ENCODE assay signal across 1 cellular context in the genomic region with DNA sequence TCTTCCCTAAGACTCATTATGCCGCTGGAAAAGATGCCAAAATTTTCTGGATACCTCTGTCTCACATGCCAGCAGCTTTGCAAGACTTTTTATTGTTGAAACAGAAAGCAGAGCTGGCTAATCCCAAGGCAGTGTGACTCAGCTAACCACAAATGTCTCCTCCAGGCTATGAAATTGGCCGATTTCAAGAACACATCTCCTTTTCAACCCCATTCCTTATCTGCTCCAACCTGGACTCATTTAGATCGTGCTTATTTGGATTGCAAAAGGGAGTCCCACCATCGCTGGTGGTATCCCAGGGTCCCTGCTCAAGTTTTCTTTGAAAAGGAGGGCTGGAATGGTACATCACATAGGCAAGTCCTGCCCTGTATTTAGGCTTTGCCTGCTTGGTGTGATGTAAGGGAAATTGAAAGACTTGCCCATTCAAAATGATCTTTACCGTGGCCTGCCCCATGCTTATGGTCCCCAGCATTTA.
A peak's percentile ranks its signal among the peaks of the same experiment; 100 is the strongest.
TF ChIP-seq lines count a peak whose summit lies in the region.

No MANE protein-coding gene starts in this region.

TF ChIP-seq in K562, 482 proteins besides CTCF, POLR2A, EP300 and RAD21 (continued from another document and continues in another):
- TF ChIP-seq, protein P1, sequence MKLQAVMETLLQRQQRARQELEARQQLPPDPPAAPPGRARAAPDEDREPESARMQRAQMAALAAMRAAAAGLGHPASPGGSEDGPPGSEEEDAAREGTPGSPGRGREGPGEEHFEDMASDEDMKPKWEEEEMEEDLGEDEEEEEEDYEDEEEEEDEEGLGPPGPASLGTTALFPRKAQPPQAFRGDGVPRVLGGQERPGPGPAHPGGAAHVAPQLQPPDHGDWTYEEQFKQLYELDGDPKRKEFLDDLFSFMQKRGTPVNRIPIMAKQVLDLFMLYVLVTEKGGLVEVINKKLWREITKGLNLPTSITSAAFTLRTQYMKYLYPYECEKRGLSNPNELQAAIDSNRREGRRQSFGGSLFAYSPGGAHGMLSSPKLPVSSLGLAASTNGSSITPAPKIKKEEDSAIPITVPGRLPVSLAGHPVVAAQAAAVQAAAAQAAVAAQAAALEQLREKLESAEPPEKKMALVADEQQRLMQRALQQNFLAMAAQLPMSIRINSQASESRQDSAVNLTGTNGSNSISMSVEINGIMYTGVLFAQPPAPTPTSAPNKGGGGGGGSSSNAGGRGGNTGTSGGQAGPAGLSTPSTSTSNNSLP (IDR thresholded peaks at IDR 0.05; ENCODE audit: borderline replicate concordance, low read depth, low read length): no peak
- TF ChIP-seq SNRNP70 (optimal IDR thresholded peaks at IDR 0.05; ENCODE audit: low read depth, low read length) (no peak), FOXA1 (IDR thresholded peaks at IDR 0.05; ENCODE audit: borderline replicate concordance) (no peak), SIN3B (IDR thresholded peaks at IDR 0.05; ENCODE audit: low read depth) (no peak), GABPB1 (CRISPR knock-in tag; IDR thresholded peaks at IDR 0.05) (no peak), TRIM24 (IDR thresholded peaks at IDR 0.05) (peak; percentile 56 to 77), GABPB2 (CRISPR knock-in tag; conservative IDR thresholded peaks at IDR 0.05) (no peak), ZNF695 (CRISPR knock-in tag; IDR thresholded peaks at IDR 0.05) (no peak), ZNF239 (CRISPR knock-in tag; IDR thresholded peaks at IDR 0.05) (no peak), ZNF184 (CRISPR knock-in tag; IDR thresholded peaks at IDR 0.05) (no peak), FOXM1 (IDR thresholded peaks at IDR 0.05; ENCODE audit: low read depth) (0 out of 2 replicates have a peak, but pooled peaks have one; percentile 23), FOXM1 (CRISPR knock-in tag; IDR thresholded peaks at IDR 0.05; ENCODE audit: low read depth) (no peak), SMARCA4 (IDR thresholded peaks at IDR 0.05) (peak; percentile 92), CEBPG (CRISPR knock-in tag; IDR thresholded peaks at IDR 0.05) (0 out of 2 replicates have a peak, but pooled peaks have one; percentile 6), CEBPG (tag; conservative IDR thresholded peaks at IDR 0.05 in 1 of 2, IDR thresholded peaks at IDR 0.05 in 1 of 2) (peak in 1 of 2 experiments; percentile 43; a peak in 1 of 4 replicates)
- TF ChIP-seq, protein P2, sequence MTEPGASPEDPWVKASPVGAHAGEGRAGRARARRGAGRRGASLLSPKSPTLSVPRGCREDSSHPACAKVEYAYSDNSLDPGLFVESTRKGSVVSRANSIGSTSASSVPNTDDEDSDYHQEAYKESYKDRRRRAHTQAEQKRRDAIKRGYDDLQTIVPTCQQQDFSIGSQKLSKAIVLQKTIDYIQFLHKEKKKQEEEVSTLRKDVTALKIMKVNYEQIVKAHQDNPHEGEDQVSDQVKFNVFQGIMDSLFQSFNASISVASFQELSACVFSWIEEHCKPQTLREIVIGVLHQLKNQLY (CRISPR knock-in tag; conservative IDR thresholded peaks at IDR 0.05): no peak
- TF ChIP-seq, protein P3, sequence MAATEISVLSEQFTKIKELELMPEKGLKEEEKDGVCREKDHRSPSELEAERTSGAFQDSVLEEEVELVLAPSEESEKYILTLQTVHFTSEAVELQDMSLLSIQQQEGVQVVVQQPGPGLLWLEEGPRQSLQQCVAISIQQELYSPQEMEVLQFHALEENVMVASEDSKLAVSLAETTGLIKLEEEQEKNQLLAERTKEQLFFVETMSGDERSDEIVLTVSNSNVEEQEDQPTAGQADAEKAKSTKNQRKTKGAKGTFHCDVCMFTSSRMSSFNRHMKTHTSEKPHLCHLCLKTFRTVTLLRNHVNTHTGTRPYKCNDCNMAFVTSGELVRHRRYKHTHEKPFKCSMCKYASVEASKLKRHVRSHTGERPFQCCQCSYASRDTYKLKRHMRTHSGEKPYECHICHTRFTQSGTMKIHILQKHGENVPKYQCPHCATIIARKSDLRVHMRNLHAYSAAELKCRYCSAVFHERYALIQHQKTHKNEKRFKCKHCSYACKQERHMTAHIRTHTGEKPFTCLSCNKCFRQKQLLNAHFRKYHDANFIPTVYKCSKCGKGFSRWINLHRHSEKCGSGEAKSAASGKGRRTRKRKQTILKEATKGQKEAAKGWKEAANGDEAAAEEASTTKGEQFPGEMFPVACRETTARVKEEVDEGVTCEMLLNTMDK (IDR thresholded peaks at IDR 0.05; ENCODE audit: borderline replicate concordance, insufficient read depth, low read depth, low read length, poor library complexity, severe bottlenecking): no peak
- TF ChIP-seq, protein P4, sequence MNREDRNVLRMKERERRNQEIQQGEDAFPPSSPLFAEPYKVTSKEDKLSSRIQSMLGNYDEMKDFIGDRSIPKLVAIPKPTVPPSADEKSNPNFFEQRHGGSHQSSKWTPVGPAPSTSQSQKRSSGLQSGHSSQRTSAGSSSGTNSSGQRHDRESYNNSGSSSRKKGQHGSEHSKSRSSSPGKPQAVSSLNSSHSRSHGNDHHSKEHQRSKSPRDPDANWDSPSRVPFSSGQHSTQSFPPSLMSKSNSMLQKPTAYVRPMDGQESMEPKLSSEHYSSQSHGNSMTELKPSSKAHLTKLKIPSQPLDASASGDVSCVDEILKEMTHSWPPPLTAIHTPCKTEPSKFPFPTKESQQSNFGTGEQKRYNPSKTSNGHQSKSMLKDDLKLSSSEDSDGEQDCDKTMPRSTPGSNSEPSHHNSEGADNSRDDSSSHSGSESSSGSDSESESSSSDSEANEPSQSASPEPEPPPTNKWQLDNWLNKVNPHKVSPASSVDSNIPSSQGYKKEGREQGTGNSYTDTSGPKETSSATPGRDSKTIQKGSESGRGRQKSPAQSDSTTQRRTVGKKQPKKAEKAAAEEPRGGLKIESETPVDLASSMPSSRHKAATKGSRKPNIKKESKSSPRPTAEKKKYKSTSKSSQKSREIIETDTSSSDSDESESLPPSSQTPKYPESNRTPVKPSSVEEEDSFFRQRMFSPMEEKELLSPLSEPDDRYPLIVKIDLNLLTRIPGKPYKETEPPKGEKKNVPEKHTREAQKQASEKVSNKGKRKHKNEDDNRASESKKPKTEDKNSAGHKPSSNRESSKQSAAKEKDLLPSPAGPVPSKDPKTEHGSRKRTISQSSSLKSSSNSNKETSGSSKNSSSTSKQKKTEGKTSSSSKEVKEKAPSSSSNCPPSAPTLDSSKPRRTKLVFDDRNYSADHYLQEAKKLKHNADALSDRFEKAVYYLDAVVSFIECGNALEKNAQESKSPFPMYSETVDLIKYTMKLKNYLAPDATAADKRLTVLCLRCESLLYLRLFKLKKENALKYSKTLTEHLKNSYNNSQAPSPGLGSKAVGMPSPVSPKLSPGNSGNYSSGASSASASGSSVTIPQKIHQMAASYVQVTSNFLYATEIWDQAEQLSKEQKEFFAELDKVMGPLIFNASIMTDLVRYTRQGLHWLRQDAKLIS (CRISPR knock-in tag; IDR thresholded peaks at IDR 0.05): no peak
- TF ChIP-seq, protein P5, sequence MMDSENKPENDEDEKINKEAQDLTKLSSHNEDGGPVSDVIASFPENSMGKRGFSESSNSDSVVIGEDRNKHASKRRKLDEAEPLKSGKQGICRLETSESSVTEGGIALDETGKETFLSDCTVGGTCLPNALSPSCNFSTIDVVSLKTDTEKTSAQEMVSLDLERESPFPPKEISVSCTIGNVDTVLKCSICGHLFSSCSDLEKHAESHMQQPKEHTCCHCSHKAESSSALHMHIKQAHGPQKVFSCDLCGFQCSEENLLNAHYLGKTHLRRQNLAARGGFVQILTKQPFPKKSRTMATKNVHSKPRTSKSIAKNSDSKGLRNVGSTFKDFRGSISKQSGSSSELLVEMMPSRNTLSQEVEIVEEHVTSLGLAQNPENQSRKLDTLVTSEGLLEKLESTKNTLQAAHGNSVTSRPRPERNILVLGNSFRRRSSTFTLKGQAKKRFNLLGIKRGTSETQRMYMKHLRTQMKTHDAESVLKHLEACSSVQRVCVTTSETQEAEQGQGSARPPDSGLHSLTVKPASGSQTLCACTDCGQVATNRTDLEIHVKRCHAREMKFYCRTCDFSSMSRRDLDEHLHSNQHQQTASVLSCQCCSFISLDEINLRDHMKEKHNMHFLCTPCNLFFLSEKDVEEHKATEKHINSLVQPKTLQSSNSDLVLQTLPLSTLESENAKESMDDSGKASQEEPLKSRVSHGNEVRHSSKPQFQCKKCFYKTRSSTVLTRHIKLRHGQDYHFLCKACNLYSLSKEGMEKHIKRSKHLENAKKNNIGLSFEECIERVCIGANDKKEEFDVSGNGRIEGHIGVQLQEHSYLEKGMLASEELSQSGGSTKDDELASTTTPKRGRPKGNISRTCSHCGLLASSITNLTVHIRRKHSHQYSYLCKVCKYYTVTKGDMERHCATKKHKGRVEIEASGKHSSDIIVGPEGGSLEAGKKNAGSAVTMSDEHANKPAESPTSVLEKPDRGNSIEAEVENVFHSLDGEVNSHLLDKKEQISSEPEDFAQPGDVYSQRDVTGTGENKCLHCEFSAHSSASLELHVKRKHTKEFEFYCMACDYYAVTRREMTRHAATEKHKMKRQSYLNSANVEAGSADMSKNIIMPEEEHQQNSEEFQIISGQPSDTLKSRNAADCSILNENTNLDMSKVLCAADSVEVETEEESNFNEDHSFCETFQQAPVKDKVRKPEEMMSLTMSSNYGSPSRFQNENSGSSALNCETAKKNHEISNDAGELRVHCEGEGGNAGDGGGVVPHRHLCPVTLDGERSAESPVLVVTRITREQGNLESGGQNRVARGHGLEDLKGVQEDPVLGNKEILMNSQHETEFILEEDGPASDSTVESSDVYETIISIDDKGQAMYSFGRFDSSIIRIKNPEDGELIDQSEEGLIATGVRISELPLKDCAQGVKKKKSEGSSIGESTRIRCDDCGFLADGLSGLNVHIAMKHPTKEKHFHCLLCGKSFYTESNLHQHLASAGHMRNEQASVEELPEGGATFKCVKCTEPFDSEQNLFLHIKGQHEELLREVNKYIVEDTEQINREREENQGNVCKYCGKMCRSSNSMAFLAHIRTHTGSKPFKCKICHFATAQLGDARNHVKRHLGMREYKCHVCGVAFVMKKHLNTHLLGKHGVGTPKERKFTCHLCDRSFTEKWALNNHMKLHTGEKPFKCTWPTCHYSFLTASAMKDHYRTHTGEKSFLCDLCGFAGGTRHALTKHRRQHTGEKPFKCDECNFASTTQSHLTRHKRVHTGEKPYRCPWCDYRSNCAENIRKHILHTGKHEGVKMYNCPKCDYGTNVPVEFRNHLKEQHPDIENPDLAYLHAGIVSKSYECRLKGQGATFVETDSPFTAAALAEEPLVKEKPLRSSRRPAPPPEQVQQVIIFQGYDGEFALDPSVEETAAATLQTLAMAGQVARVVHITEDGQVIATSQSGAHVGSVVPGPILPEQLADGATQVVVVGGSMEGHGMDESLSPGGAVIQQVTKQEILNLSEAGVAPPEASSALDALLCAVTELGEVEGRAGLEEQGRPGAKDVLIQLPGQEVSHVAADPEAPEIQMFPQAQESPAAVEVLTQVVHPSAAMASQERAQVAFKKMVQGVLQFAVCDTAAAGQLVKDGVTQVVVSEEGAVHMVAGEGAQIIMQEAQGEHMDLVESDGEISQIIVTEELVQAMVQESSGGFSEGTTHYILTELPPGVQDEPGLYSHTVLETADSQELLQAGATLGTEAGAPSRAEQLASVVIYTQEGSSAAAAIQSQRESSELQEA (IDR thresholded peaks at IDR 0.05; ENCODE audit: low read depth): no peak
- TF ChIP-seq, protein P6, sequence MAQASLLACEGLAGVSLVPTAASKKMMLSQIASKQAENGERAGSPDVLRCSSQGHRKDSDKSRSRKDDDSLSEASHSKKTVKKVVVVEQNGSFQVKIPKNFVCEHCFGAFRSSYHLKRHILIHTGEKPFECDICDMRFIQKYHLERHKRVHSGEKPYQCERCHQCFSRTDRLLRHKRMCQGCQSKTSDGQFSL (CRISPR knock-in tag; IDR thresholded peaks at IDR 0.05): no peak
- TF ChIP-seq, protein P6 (tag; IDR thresholded peaks at IDR 0.05): no peak
- TF ChIP-seq, protein P7, sequence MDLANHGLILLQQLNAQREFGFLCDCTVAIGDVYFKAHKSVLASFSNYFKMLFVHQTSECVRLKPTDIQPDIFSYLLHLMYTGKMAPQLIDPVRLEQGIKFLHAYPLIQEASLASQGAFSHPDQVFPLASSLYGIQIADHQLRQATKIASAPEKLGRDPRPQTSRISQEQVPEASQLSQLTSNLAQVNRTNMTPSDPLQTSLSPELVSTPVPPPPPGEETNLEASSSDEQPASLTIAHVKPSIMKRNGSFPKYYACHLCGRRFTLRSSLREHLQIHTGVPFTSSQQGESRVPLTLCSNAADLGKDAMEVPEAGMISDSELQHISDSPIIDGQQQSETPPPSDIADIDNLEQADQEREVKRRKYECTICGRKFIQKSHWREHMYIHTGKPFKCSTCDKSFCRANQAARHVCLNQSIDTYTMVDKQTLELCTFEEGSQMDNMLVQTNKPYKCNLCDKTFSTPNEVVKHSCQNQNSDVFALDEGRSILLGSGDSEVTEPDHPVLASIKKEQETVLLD (IDR thresholded peaks at IDR 0.05): no peak
